ENCODE assay signal across 2 cellular contexts in genomic region chr18:48963555-48964480, GRCh38.
TF ChIP-seq lines count a peak whose summit lies in the region.

No MANE protein-coding gene starts in this region.

TF ChIP-seq in IMR-90, 13 proteins besides CTCF, POLR2A, EP300 and RAD21:
- no peak for TF ChIP-seq RFX5 (IDR thresholded peaks at IDR 0.05; ENCODE audit: low read depth, low read length)

TF ChIP-seq in K562, 482 proteins besides CTCF, POLR2A, EP300 and RAD21:
- TF ChIP-seq HNRNPK (IDR thresholded peaks at IDR 0.05; ENCODE audit: low read depth, low read length, poor library complexity, severe bottlenecking) (no peak), RBM14 (IDR thresholded peaks at IDR 0.05; ENCODE audit: borderline replicate concordance, insufficient read depth, low read depth, low read length) (no peak), ZFP36 (IDR thresholded peaks at IDR 0.05; ENCODE audit: low read depth, low read length, partially characterized antibody) (no peak), ZKSCAN1 (IDR thresholded peaks at IDR 0.05; ENCODE audit: low read depth, low read length) (no peak), ZNF584 (CRISPR knock-in tag; IDR thresholded peaks at IDR 0.05; ENCODE audit: low read depth) (no peak), ZZZ3 (IDR thresholded peaks at IDR 0.05) (no peak), MEIS2 (IDR thresholded peaks at IDR 0.05; ENCODE audit: partially characterized antibody) (peak; percentile 66), HDAC2 (IDR thresholded peaks at IDR 0.05) (no peak), PHB2 (IDR thresholded peaks at IDR 0.05; ENCODE audit: low read depth) (no peak), PKNOX1 (IDR thresholded peaks at IDR 0.05) (peak; percentile 85), PRDM10 (IDR thresholded peaks at IDR 0.05; ENCODE audit: partially characterized antibody) (no peak), ETV6 (IDR thresholded peaks at IDR 0.05; ENCODE audit: borderline replicate concordance in 1 of 2, low read depth in 2 of 2, low read length in 1 of 2) (no peak), ETV6 (CRISPR knock-in tag; IDR thresholded peaks at IDR 0.05; ENCODE audit: borderline replicate concordance) (no peak), NCOA1 (IDR thresholded peaks at IDR 0.05; ENCODE audit: low read depth) (no peak), LARP7 (IDR thresholded peaks at IDR 0.05) (no peak), ARNT (IDR thresholded peaks at IDR 0.05) (no peak), HDAC3 (IDR thresholded peaks at IDR 0.05; ENCODE audit: borderline replicate concordance, partially characterized antibody) (no peak), TGIF2 (CRISPR knock-in tag; IDR thresholded peaks at IDR 0.05) (no peak), MNT (conservative IDR thresholded peaks at IDR 0.05) (no peak)
- TF ChIP-seq, protein P1, sequence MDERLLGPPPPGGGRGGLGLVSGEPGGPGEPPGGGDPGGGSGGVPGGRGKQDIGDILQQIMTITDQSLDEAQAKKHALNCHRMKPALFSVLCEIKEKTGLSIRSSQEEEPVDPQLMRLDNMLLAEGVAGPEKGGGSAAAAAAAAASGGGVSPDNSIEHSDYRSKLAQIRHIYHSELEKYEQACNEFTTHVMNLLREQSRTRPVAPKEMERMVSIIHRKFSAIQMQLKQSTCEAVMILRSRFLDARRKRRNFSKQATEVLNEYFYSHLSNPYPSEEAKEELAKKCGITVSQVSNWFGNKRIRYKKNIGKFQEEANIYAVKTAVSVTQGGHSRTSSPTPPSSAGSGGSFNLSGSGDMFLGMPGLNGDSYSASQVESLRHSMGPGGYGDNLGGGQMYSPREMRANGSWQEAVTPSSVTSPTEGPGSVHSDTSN (CRISPR knock-in tag; IDR thresholded peaks at IDR 0.05; ENCODE audit: low read depth): peak; percentile 31; the same call in 1 of the 2 replicates
- TF ChIP-seq, protein P1 (tag; conservative IDR thresholded peaks at IDR 0.05; ENCODE audit: low read depth): peak; percentile 64
TF ChIP-seq in K562: peak in this region for 3.
